Comparison of ENCODE assay signal across 21 cellular contexts in the genomic region with DNA sequence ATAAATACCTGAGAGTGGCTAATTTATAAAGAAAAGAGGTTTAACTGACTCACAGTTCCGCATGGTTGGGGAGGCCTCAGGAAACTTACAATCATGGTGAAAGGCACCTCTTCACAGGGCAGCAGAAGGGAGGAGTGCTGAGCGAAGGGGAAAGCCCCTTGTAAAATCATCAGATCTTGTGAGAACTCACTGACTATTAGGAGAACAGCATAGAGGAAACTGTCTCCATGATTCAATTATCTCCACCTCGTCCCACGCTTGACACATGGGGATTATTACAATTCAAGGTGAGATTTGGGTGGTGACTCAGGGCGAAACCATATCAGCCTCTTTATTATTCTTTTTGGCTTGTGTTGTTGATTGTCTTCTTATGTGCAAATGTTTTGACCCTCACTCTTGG.
DNase-seq lines count a peak whose midpoint lies in the region; ATAC-seq and TF ChIP-seq lines count a peak whose summit lies in the region.
"Had no signal": no experiment of that assay in that cellular context is flagged by ENCODE, and none has a peak within 500 bp of the region (broad histone marks: within the 10 kb centered on the region; RNA-seq: fewer than 3 reads in every experiment).

No MANE protein-coding gene starts in this region.

- H3K4me2 ChIP-seq in mesendoderm (ENCODE audit: low read length): no peak overlapping the region

- intact Hi-C loops in activated CD8-positive, alpha-beta T cell treated with anti-CD3 and anti-CD28 coated beads for 36 hours (cut with micrococcal nuclease): no loop called here
- intact Hi-C loops in activated T-helper 1 cell treated with anti-CD3 and anti-CD28 coated beads, Interleukin-12 subunit alpha, Interleukin-12 subunit beta, Interleukin-2, Interleukin-4 antibody, amounts not matched to agents 30 ng/mL and 10 ng/mL and 1 ng/mL, durations not matched to agents 14 hours and 24 hours and 36 hours (cut with micrococcal nuclease): loop anchor here (2.0 kb wide), 1 partner anchor 19 kb away; no protein-coding TSS in a partner anchor

- H3K27me3 Mint-ChIP-seq in activated CD8-positive, alpha-beta T cell treated with anti-CD3 and anti-CD28 coated beads for 36 hours: no peaks in the 10 kb centered on the region
- H3K27me3 Mint-ChIP-seq in activated CD8-positive, alpha-beta T cell treated with anti-CD3 and anti-CD28 coated beads, Interleukin-2, amount 10 ng/mL, durations not matched to agents 7 days and 5 days (ENCODE audit: low read depth): no peaks in the 10 kb centered on the region
- no peaks in the 10 kb centered on the region for H3K27me3 Mint-ChIP-seq in activated T-helper 1 cell treated with anti-CD3 and anti-CD28 coated beads, Interleukin-12 subunit alpha, Interleukin-12 subunit beta, Interleukin-2, Interleukin-4 antibody, amounts not matched to agents 30 ng/mL and 10 ng/mL and 1 ng/mL, durations not matched to agents 14 hours and 24 hours and 36 hours (ENCODE audit: insufficient read depth)

- DNase-seq in activated CD8-positive, alpha-beta T cell treated with anti-CD3 and anti-CD28 coated beads for 36 hours: peak; percentile 70
- DNase-seq in activated CD8-positive, alpha-beta T cell treated with anti-CD3 and anti-CD28 coated beads, Interleukin-2, amount 10 ng/mL, durations not matched to agents 7 days and 5 days: no peak
- no peak for DNase-seq in activated T-helper 1 cell treated with anti-CD3 and anti-CD28 coated beads, Interleukin-12 subunit alpha, Interleukin-12 subunit beta, Interleukin-2, Interleukin-4 antibody, amounts not matched to agents 30 ng/mL and 10 ng/mL and 1 ng/mL, durations not matched to agents 14 hours and 24 hours and 36 hours (ENCODE audit: low spot score)
- DNase-seq in mesendoderm: peak; percentile 40
- peak; percentile 27 to 28 for DNase-seq in stimulated activated CD8-positive, alpha-beta memory T cell treated with anti-CD3 and anti-CD28 coated beads, Interleukin-15, amount 100 ng/mL, for 48 hours (ENCODE audit: low read depth in 2 of 2)
- no peak for DNase-seq in NCI-H1417 treated with DMSO at 0.1 percent for 48 hours (lab: John Stamatoyannopoulos, UW)
- DNase-seq in omental fat pad (ENCODE audit: low spot score): no peak
- DNase-seq: brain microvascular endothelial cell, C1 segment of cervical spinal cord, HFFc6, left ventricle myocardium superior, mucosa of descending colon, NCI-H1092, NCI-H2029 treated with DMSO at 0.1 percent for 48 hours, NCI-H345, OCI-M1, posterior cingulate gyrus, Right ventricle myocardium superior, trophoblast cell had no signal

- H2BK5ac ChIP-seq in mesendoderm (ENCODE audit: low read length): no peak overlapping the region

- peak overlapping the region; percentile 38 for H3K27ac Mint-ChIP-seq in activated CD8-positive, alpha-beta T cell treated with anti-CD3 and anti-CD28 coated beads for 36 hours
- H3K27ac Mint-ChIP-seq in activated CD8-positive, alpha-beta T cell treated with anti-CD3 and anti-CD28 coated beads, Interleukin-2, amount 10 ng/mL, durations not matched to agents 7 days and 5 days: no peak overlapping the region
- H3K27ac Mint-ChIP-seq in activated T-helper 1 cell treated with anti-CD3 and anti-CD28 coated beads, Interleukin-12 subunit alpha, Interleukin-12 subunit beta, Interleukin-2, Interleukin-4 antibody, amounts not matched to agents 30 ng/mL and 10 ng/mL and 1 ng/mL, durations not matched to agents 14 hours and 24 hours and 36 hours: peak overlapping the region; percentile 35
- H3K27ac Mint-ChIP-seq: HFFc6 had no signal

- H3K4me3 ChIP-seq in mesendoderm (ENCODE audit: low read length): no peak overlapping the region
- H3K4me3 ChIP-seq: coronary artery, mucosa of descending colon had no signal

- no peaks in the 10 kb centered on the region for H3K79me1 ChIP-seq in mesendoderm (ENCODE audit: low read length)

- peaks cover 6% of the 10 kb centered on the region for H3K9me3 Mint-ChIP-seq in activated CD8-positive, alpha-beta T cell treated with anti-CD3 and anti-CD28 coated beads for 36 hours
- H3K9me3 Mint-ChIP-seq in activated CD8-positive, alpha-beta T cell treated with anti-CD3 and anti-CD28 coated beads, Interleukin-2, amount 10 ng/mL, durations not matched to agents 7 days and 5 days (ENCODE audit: insufficient read depth): no peaks in the 10 kb centered on the region
- peaks cover 6% of the 10 kb centered on the region for H3K9me3 Mint-ChIP-seq in activated T-helper 1 cell treated with anti-CD3 and anti-CD28 coated beads, Interleukin-12 subunit alpha, Interleukin-12 subunit beta, Interleukin-2, Interleukin-4 antibody, amounts not matched to agents 30 ng/mL and 10 ng/mL and 1 ng/mL, durations not matched to agents 14 hours and 24 hours and 36 hours
- H3K9me3 Mint-ChIP-seq: HFFc6 had no signal

- H3K4ac ChIP-seq in mesendoderm (ENCODE audit: low read depth, low read length): no peak overlapping the region

- no peak overlapping the region for H3K9ac ChIP-seq in mesendoderm (ENCODE audit: low read length)

- no peak overlapping the region for H3K4me3 Mint-ChIP-seq in activated CD8-positive, alpha-beta T cell treated with anti-CD3 and anti-CD28 coated beads for 36 hours
- no peak overlapping the region for H3K4me3 Mint-ChIP-seq in activated CD8-positive, alpha-beta T cell treated with anti-CD3 and anti-CD28 coated beads, Interleukin-2, amount 10 ng/mL, durations not matched to agents 7 days and 5 days
- H3K4me3 Mint-ChIP-seq in activated T-helper 1 cell treated with anti-CD3 and anti-CD28 coated beads, Interleukin-12 subunit alpha, Interleukin-12 subunit beta, Interleukin-2, Interleukin-4 antibody, amounts not matched to agents 30 ng/mL and 10 ng/mL and 1 ng/mL, durations not matched to agents 14 hours and 24 hours and 36 hours: peak overlapping the region; percentile 4
- H3K4me3 Mint-ChIP-seq: HFFc6 had no signal

- POLR2A ChIA-PET in activated CD8-positive, alpha-beta T cell treated with anti-CD3 and anti-CD28 coated beads for 36 hours (lab: Charles Lee): no interaction called here
- POLR2A ChIA-PET in activated CD8-positive, alpha-beta T cell treated with anti-CD3 and anti-CD28 coated beads, Interleukin-2, amount 10 ng/mL, durations not matched to agents 7 days and 5 days (lab: Charles Lee): no interaction called here

- H3K18ac ChIP-seq in mesendoderm (ENCODE audit: low read length): no peak overlapping the region

- H2BK120ac ChIP-seq in mesendoderm (ENCODE audit: low read depth, low read length): no peak overlapping the region

- H4K8ac ChIP-seq in mesendoderm (ENCODE audit: low read depth, low read length): no peak overlapping the region

- no peak overlapping the region for H3K23ac ChIP-seq in mesendoderm (ENCODE audit: low read length)

- H3K4me1 Mint-ChIP-seq in activated CD8-positive, alpha-beta T cell treated with anti-CD3 and anti-CD28 coated beads for 36 hours (ENCODE audit: low read depth): peaks cover 20% of the 10 kb centered on the region
- H3K4me1 Mint-ChIP-seq in activated CD8-positive, alpha-beta T cell treated with anti-CD3 and anti-CD28 coated beads, Interleukin-2, amount 10 ng/mL, durations not matched to agents 7 days and 5 days (ENCODE audit: low read depth): no peaks in the 10 kb centered on the region
- H3K4me1 Mint-ChIP-seq in activated T-helper 1 cell treated with anti-CD3 and anti-CD28 coated beads, Interleukin-12 subunit alpha, Interleukin-12 subunit beta, Interleukin-2, Interleukin-4 antibody, amounts not matched to agents 30 ng/mL and 10 ng/mL and 1 ng/mL, durations not matched to agents 14 hours and 24 hours and 36 hours (ENCODE audit: low read depth): peaks cover 12% of the 10 kb centered on the region

- no peak overlapping the region for H4K5ac ChIP-seq in mesendoderm (ENCODE audit: low read length)

- no peaks in the 10 kb centered on the region for H3K36me3 ChIP-seq in mesendoderm (ENCODE audit: control insufficient read depth, insufficient read depth, low read length)
- H3K36me3 ChIP-seq: brain microvascular endothelial cell had no signal

- peaks cover 52% of the 10 kb centered on the region for H3K36me3 Mint-ChIP-seq in activated CD8-positive, alpha-beta T cell treated with anti-CD3 and anti-CD28 coated beads for 36 hours (ENCODE audit: low read depth)
- peaks cover 56% of the 10 kb centered on the region for H3K36me3 Mint-ChIP-seq in activated CD8-positive, alpha-beta T cell treated with anti-CD3 and anti-CD28 coated beads, Interleukin-2, amount 10 ng/mL, durations not matched to agents 7 days and 5 days (ENCODE audit: low read depth)
- H3K36me3 Mint-ChIP-seq in activated T-helper 1 cell treated with anti-CD3 and anti-CD28 coated beads, Interleukin-12 subunit alpha, Interleukin-12 subunit beta, Interleukin-2, Interleukin-4 antibody, amounts not matched to agents 30 ng/mL and 10 ng/mL and 1 ng/mL, durations not matched to agents 14 hours and 24 hours and 36 hours (ENCODE audit: low read depth): peaks cover 33% of the 10 kb centered on the region

- ATAC-seq in activated CD8-positive, alpha-beta T cell treated with anti-CD3 and anti-CD28 coated beads for 36 hours: peak; percentile 99
- ATAC-seq in activated CD8-positive, alpha-beta T cell treated with anti-CD3 and anti-CD28 coated beads, Interleukin-2, amount 10 ng/mL, durations not matched to agents 7 days and 5 days: no peak
- ATAC-seq in GM18498 (IDR thresholded peaks at IDR 0.05; ENCODE audit: unreplicated experiment) (no peak), omental fat pad (ENCODE audit: low FRiP score) (no peak)
- ATAC-seq: left ventricle myocardium superior, mucosa of descending colon had no signal

- no peak overlapping the region for H2AK5ac ChIP-seq in mesendoderm (ENCODE audit: low read length)

- H3K27ac ChIP-seq in mesendoderm (ENCODE audit: low read depth, low read length): no peak overlapping the region
- H3K27ac ChIP-seq: brain microvascular endothelial cell, coronary artery had no signal

- no peak for TF ChIP-seq CTCF in activated CD8-positive, alpha-beta T cell treated with anti-CD3 and anti-CD28 coated beads for 36 hours (IDR thresholded peaks at IDR 0.05)
- no peak for TF ChIP-seq CTCF in omental fat pad (IDR thresholded peaks at IDR 0.05)

- H3K56ac ChIP-seq in mesendoderm (ENCODE audit: low read length): no peak overlapping the region

- peaks cover 4% of the 10 kb centered on the region for H3K4me1 ChIP-seq in mesendoderm (ENCODE audit: control insufficient read depth, low read depth, low read length)

- CTCF ChIA-PET in activated CD8-positive, alpha-beta T cell treated with anti-CD3 and anti-CD28 coated beads for 36 hours (lab: Charles Lee): interaction anchor here (1.2 kb wide), 1 partner anchor 18 kb away, joined by 4 read pairs; no protein-coding TSS in a partner anchor
- CTCF ChIA-PET in activated CD8-positive, alpha-beta T cell treated with anti-CD3 and anti-CD28 coated beads, Interleukin-2, amount 10 ng/mL, durations not matched to agents 7 days and 5 days (lab: Charles Lee): no interaction called here

- WGBS in mesendoderm (ENCODE audit: extremely low coverage, insufficient coverage, low lambda C conversion rate): no CpG with 5 or more reads among the region's 5 CpGs

- H2BK15ac ChIP-seq in mesendoderm (replicated peaks; ENCODE audit: low read depth): no peak overlapping the region

- H3K27me3 ChIP-seq in mesendoderm (ENCODE audit: insufficient read depth, low read length, poor library complexity): no peaks in the 10 kb centered on the region
- H3K27me3 ChIP-seq: brain microvascular endothelial cell had no signal

- no peaks in the 10 kb centered on the region for H3K79me2 ChIP-seq in mesendoderm (ENCODE audit: control insufficient read depth, insufficient read depth, low read length)

Comparison
In these comparisons a context has a peak if more than half of its experiments do, and no peak if none do; other contexts are left out.
1. DNase-seq: peak in activated CD8-positive, alpha-beta T cell treated with anti-CD3 and anti-CD28 coated beads for 36 hours (single experiment), mesendoderm (single experiment) and stimulated activated CD8-positive, alpha-beta memory T cell treated with anti-CD3 and anti-CD28 coated beads, Interleukin-15, amount 100 ng/mL, for 48 hours (2 of 2); none in activated CD8-positive, alpha-beta T cell treated with anti-CD3 and anti-CD28 coated beads, Interleukin-2, amount 10 ng/mL, durations not matched to agents 7 days and 5 days (single experiment), activated T-helper 1 cell treated with anti-CD3 and anti-CD28 coated beads, Interleukin-12 subunit alpha, Interleukin-12 subunit beta, Interleukin-2, Interleukin-4 antibody, amounts not matched to agents 30 ng/mL and 10 ng/mL and 1 ng/mL, durations not matched to agents 14 hours and 24 hours and 36 hours (single experiment), NCI-H1417 treated with DMSO at 0.1 percent for 48 hours (single experiment) and omental fat pad (single experiment).